In the genomic region with DNA sequence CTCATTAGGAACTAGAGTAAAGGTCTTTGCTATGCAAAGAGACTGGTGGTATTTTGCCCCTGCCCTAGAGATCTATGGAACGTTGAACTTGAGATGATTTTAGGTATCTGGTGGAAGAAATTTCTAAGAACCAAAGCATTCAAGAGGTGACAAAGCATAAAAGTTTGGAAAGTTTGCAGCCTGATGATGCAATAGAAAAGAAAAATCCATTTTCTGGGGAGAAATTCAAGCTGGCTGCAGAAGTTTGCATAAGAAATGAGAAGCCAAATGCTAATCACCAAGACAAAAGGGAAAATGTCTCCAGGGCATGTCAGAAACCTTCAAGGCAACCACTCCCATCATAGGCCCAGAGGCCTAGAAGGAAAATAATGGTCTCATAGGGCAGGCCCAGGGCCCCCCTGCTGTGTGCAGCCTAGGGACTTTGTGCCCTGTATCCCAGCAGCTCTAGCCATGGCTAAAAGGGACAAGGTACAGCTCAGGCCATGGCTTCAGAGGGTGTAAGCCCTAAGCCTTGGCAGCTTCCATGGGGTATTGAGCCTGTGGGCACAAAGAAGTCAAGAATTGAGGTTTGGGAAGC, we compare ENCODE assay signal across 1 cellular context.
TF ChIP-seq lines count a peak whose summit lies in the region.

No MANE protein-coding gene starts in this region.

TF ChIP-seq in GM23338, 12 proteins besides CTCF, POLR2A, EP300 and RAD21 (continued from another document):
- TF ChIP-seq, protein P1, sequence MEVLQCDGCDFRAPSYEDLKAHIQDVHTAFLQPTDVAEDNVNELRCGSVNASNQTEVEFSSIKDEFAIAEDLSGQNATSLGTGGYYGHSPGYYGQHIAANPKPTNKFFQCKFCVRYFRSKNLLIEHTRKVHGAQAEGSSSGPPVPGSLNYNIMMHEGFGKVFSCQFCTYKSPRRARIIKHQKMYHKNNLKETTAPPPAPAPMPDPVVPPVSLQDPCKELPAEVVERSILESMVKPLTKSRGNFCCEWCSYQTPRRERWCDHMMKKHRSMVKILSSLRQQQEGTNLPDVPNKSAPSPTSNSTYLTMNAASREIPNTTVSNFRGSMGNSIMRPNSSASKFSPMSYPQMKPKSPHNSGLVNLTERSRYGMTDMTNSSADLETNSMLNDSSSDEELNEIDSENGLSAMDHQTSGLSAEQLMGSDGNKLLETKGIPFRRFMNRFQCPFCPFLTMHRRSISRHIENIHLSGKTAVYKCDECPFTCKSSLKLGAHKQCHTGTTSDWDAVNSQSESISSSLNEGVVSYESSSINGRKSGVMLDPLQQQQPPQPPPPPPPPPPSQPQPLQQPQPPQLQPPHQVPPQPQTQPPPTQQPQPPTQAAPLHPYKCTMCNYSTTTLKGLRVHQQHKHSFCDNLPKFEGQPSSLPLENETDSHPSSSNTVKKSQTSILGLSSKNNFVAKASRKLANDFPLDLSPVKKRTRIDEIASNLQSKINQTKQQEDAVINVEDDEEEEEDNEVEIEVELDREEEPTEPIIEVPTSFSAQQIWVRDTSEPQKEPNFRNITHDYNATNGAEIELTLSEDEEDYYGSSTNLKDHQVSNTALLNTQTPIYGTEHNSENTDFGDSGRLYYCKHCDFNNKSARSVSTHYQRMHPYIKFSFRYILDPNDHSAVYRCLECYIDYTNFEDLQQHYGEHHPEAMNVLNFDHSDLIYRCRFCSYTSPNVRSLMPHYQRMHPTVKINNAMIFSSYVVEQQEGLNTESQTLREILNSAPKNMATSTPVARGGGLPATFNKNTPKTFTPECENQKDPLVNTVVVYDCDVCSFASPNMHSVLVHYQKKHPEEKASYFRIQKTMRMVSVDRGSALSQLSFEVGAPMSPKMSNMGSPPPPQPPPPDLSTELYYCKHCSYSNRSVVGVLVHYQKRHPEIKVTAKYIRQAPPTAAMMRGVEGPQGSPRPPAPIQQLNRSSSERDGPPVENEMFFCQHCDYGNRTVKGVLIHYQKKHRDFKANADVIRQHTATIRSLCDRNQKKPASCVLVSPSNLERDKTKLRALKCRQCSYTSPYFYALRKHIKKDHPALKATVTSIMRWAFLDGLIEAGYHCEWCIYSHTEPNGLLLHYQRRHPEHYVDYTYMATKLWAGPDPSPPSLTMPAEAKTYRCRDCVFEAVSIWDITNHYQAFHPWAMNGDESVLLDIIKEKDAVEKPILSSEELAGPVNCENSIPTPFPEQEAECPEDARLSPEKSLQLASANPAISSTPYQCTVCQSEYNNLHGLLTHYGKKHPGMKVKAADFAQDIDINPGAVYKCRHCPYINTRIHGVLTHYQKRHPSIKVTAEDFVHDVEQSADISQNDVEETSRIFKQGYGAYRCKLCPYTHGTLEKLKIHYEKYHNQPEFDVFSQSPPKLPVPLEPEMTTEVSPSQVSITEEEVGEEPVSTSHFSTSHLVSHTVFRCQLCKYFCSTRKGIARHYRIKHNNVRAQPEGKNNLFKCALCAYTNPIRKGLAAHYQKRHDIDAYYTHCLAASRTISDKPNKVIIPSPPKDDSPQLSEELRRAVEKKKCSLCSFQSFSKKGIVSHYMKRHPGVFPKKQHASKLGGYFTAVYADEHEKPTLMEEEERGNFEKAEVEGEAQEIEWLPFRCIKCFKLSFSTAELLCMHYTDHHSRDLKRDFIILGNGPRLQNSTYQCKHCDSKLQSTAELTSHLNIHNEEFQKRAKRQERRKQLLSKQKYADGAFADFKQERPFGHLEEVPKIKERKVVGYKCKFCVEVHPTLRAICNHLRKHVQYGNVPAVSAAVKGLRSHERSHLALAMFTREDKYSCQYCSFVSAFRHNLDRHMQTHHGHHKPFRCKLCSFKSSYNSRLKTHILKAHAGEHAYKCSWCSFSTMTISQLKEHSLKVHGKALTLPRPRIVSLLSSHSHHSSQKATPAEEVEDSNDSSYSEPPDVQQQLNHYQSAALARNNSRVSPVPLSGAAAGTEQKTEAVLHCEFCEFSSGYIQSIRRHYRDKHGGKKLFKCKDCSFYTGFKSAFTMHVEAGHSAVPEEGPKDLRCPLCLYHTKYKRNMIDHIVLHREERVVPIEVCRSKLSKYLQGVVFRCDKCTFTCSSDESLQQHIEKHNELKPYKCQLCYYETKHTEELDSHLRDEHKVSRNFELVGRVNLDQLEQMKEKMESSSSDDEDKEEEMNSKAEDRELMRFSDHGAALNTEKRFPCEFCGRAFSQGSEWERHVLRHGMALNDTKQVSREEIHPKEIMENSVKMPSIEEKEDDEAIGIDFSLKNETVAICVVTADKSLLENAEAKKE (CRISPR knock-in tag; IDR thresholded peaks at IDR 0.05), result no peak
- TF ChIP-seq EZH2phosphoT487 (IDR thresholded peaks at IDR 0.05; ENCODE audit: unreplicated experiment) (no peak), STAT1 (IDR thresholded peaks at IDR 0.05; ENCODE audit: unreplicated experiment) (no peak), NANOG (IDR thresholded peaks at IDR 0.05; ENCODE audit: borderline replicate concordance) (no peak), REST (IDR thresholded peaks at IDR 0.05; ENCODE audit: unreplicated experiment) (no peak)
